Comparison of ENCODE assay signal across 17 cellular contexts in genomic region chr16:57549730-57550129, GRCh38.
"Had no signal": no experiment of that assay in that cellular context is flagged by ENCODE, and none has a peak within 500 bp of the region (broad histone marks: within the 10 kb centered on the region; RNA-seq: fewer than 3 reads in every experiment).

No MANE protein-coding gene starts in this region.

- H3K27ac Mint-ChIP-seq: activated CD4-positive, alpha-beta T cell treated with anti-CD3 and anti-CD28 coated beads, Interleukin-2, amount 10 ng/mL, durations not matched to agents 7 days and 5 days; activated T-helper 1 cell treated with anti-CD3 and anti-CD28 coated beads, Interleukin-12 subunit alpha, Interleukin-12 subunit beta, Interleukin-2, Interleukin-4 antibody, amounts not matched to agents 30 ng/mL and 10 ng/mL and 1 ng/mL, durations not matched to agents 14 hours and 24 hours and 36 hours; T-helper 2 cell treated with Interferon-gamma antibody and Interleukin-4, amounts not matched to agents 5 μg/mL and 100 μg/mL, for 36 hours; WTC11 had no signal

- H3K4me1 Mint-ChIP-seq: WTC11 had no signal

- DNase-seq: activated CD4-positive, alpha-beta T cell treated with anti-CD3 and anti-CD28 coated beads, Interleukin-2, amount 10 ng/mL, durations not matched to agents 7 days and 5 days; activated naive CD4-positive, alpha-beta T cell treated with Interleukin-2 at 50 U/mL for 16 hours; activated T-cell treated with anti-CD3 and anti-CD28 coated beads for 4 hours; body of pancreas; caudate nucleus; erythroblast; foreskin melanocyte; glutamatergic neuron; hippocampal formation; kidney; upper lobe of right lung had no signal

- H3K9me3 Mint-ChIP-seq: activated T-helper 1 cell treated with anti-CD3 and anti-CD28 coated beads, Interleukin-12 subunit alpha, Interleukin-12 subunit beta, Interleukin-2, Interleukin-4 antibody, amounts not matched to agents 30 ng/mL and 10 ng/mL and 1 ng/mL, durations not matched to agents 14 hours and 24 hours and 36 hours; T-helper 2 cell treated with Interferon-gamma antibody and Interleukin-4, amounts not matched to agents 5 μg/mL and 100 μg/mL, for 36 hours had no signal

- H3K4me1 ChIP-seq: body of pancreas, upper lobe of right lung had no signal

- H3K4me3 Mint-ChIP-seq: activated CD4-positive, alpha-beta T cell treated with anti-CD3 and anti-CD28 coated beads, Interleukin-2, amount 10 ng/mL, durations not matched to agents 7 days and 5 days; activated T-helper 1 cell treated with anti-CD3 and anti-CD28 coated beads, Interleukin-12 subunit alpha, Interleukin-12 subunit beta, Interleukin-2, Interleukin-4 antibody, amounts not matched to agents 30 ng/mL and 10 ng/mL and 1 ng/mL, durations not matched to agents 14 hours and 24 hours and 36 hours; mesothelial cell of epicardium; T-helper 2 cell treated with Interferon-gamma antibody and Interleukin-4, amounts not matched to agents 5 μg/mL and 100 μg/mL, for 36 hours; WTC11 had no signal

- H3K36me3 ChIP-seq: upper lobe of right lung had no signal

- H3K9me3 ChIP-seq: body of pancreas, upper lobe of right lung had no signal

- H3K27me3 ChIP-seq: body of pancreas had no signal

- H3K36me3 Mint-ChIP-seq: mesothelial cell of epicardium, WTC11 had no signal

- ATAC-seq: body of pancreas, left lobe of liver, upper lobe of right lung, WTC11 had no signal

- H3K27ac ChIP-seq: body of pancreas, upper lobe of right lung had no signal

- H3K4me3 ChIP-seq: body of pancreas, lung, upper lobe of right lung had no signal
